8 cellular contexts compared by ENCODE assay signal in the genomic region with DNA sequence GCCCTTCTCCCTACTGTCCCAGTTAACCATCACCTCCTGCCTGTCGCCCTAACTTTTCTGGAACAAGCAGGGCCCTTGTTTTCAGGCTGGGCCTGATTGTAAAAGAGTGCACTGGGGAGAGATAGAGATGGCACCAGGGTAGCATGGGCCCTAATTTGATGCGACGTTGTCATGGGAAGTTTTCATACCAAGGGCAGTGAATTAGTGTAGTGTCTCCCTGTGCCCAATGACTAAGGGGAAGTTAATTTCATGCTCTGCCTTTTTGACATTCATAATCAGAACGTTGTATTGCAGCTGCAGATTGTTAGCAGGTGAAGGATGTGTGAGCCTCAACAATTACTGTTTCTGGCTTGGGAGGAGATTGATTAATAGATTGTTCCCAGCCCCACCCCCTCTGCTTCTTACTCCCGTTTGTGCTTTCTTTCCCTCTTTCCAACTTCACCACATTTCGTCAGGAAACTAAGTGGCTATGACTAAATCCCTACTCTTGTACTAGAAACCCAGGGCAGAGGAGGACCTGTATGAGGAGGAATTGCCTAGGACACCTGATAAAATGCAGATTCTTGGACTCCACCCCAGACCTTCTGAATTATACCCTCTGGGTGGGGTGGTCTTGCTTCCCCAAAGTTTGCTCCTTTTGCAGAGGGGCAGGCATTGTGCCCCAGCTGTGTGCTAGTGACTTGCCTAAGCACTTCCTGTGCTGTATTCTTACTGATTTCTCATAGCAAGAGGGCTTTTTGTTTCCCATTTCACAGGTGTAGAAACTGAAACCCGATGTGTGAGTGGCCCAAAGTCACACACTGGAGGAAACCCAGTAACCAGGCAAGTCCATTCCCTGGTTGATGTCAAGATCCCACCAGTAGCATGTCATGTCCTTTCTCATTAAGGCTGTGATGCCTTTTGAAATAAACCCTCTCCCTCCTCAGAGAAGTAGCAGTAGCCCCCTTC. TPM values are rescaled to one million over a fixed set of nuclear protein-coding genes. Genes with fewer than 3 reads are reported as not detected.
A peak's percentile ranks its signal among the peaks of the same experiment; 100 is the strongest.
DNase-seq lines count a peak whose midpoint lies in the region; ATAC-seq and TF ChIP-seq lines count a peak whose summit lies in the region.

No MANE protein-coding gene starts in this region.

- no peaks in the 10 kb centered on the region for H3K36me3 ChIP-seq in vagina

- H3K9me3 Mint-ChIP-seq in central memory CD8-positive, alpha-beta T cell = no peaks in the 10 kb centered on the region

- ATAC-seq in GM18505 (IDR thresholded peaks at IDR 0.05; ENCODE audit: unreplicated experiment) (peak; percentile 87), GM21367 (IDR thresholded peaks at IDR 0.05; ENCODE audit: unreplicated experiment) (peak; percentile 91), HG03175 (IDR thresholded peaks at IDR 0.05; ENCODE audit: unreplicated experiment) (peak; percentile 83)
- peak; percentile 46 for ATAC-seq in central memory CD8-positive, alpha-beta T cell (replicated peaks; ENCODE audit: extremely low read depth, poor library complexity, severe bottlenecking)

- H3K4me3 ChIP-seq in vagina = no peak overlapping the region

- H3K9me3 ChIP-seq in vagina = no peaks in the 10 kb centered on the region

- H3K27ac Mint-ChIP-seq in central memory CD8-positive, alpha-beta T cell (ENCODE audit: low read depth) = no peak overlapping the region

- TF ChIP-seq POLR2A in GM18505 (IDR thresholded peaks at IDR 0.05; ENCODE audit: borderline replicate concordance, extremely low read depth, insufficient read depth, insufficient read length) (no peak), vagina (IDR thresholded peaks at IDR 0.05) (no peak)

- no peaks in the 10 kb centered on the region for H3K36me3 Mint-ChIP-seq in central memory CD8-positive, alpha-beta T cell (ENCODE audit: insufficient read depth)

- no peaks in the 10 kb centered on the region for H3K27me3 ChIP-seq in vagina

- TF ChIP-seq CTCF in vagina (IDR thresholded peaks at IDR 0.05) = no peak

- H3K4me1 Mint-ChIP-seq in central memory CD8-positive, alpha-beta T cell = peaks cover 13% of the 10 kb centered on the region

- intact Hi-C loops in vagina (cut with DNase I) = no loop called here

- H3K27me3 Mint-ChIP-seq in central memory CD8-positive, alpha-beta T cell = no peaks in the 10 kb centered on the region

- no peak overlapping the region for H3K4me3 Mint-ChIP-seq in central memory CD8-positive, alpha-beta T cell

- no peak overlapping the region for H3K27ac ChIP-seq in vagina

- peaks cover 48% of the 10 kb centered on the region for H3K4me1 ChIP-seq in vagina

- no peak for DNase-seq in central memory CD8-positive, alpha-beta T cell (ENCODE audit: low spot score in 2 of 2)
- no peak for DNase-seq in stimulated activated naive CD4-positive, alpha-beta T cell (lab: John Stamatoyannopoulos, UW)
- DNase-seq in NCI-H1694 treated with DMSO at 0.1 percent for 48 hours (lab: John Stamatoyannopoulos, UW) (no peak), T-helper 9 cell (no peak), vagina (ENCODE audit: extremely low spot score in 2 of 2) (no peak)

RNA-seq across cellular contexts. Expression of a gene that starts 56.3 kb away (rescaled TPM):
- total RNA-seq in vagina = 38.8 TPM
